Comparison of ENCODE assay signal across 1 cellular context in the genomic region with DNA sequence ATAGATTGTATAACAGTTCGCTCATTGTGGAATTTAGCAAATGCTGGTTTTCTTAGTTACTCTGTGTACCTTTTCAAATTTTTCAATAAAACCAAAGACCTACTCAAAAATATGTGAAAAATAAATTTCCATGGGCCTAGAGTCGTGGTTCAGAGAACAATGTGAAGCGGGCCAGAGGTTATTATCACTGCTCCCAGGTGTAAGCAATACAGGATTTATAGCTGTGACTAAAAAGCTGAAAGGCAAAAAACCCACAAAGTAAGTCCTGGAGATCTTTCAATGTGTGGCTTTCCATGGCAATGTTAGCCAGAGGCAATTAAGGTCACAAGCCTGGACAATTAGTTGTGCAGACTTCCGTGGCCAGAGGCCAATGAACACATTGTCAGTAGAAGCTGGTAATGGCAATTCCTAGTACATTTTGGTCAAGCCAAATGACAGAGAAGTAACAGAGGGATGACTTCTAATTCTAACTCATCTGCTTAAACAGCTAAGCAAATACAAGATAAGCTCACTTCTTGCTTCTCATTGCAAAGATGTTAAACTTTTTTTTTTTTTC.
TF ChIP-seq lines count a peak whose summit lies in the region.

No MANE protein-coding gene starts in this region.

TF ChIP-seq in HepG2, 621 proteins besides CTCF, POLR2A, EP300 and RAD21 (continued from another document):
- TF ChIP-seq, protein P1, sequence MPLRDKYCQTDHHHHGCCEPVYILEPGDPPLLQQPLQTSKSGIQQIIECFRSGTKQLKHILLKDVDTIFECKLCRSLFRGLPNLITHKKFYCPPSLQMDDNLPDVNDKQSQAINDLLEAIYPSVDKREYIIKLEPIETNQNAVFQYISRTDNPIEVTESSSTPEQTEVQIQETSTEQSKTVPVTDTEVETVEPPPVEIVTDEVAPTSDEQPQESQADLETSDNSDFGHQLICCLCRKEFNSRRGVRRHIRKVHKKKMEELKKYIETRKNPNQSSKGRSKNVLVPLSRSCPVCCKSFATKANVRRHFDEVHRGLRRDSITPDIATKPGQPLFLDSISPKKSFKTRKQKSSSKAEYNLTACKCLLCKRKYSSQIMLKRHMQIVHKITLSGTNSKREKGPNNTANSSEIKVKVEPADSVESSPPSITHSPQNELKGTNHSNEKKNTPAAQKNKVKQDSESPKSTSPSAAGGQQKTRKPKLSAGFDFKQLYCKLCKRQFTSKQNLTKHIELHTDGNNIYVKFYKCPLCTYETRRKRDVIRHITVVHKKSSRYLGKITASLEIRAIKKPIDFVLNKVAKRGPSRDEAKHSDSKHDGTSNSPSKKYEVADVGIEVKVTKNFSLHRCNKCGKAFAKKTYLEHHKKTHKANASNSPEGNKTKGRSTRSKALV (CRISPR knock-in tag; IDR thresholded peaks at IDR 0.05), result no peak
- no peak for TF ChIP-seq ARNT (IDR thresholded peaks at IDR 0.05)
- TF ChIP-seq, protein P2, sequence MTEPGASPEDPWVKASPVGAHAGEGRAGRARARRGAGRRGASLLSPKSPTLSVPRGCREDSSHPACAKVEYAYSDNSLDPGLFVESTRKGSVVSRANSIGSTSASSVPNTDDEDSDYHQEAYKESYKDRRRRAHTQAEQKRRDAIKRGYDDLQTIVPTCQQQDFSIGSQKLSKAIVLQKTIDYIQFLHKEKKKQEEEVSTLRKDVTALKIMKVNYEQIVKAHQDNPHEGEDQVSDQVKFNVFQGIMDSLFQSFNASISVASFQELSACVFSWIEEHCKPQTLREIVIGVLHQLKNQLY (CRISPR knock-in tag; IDR thresholded peaks at IDR 0.05), result no peak
- no peak for TF ChIP-seq CBX5 (CRISPR knock-in tag; IDR thresholded peaks at IDR 0.05; ENCODE audit: borderline replicate concordance)
- TF ChIP-seq ZNF605 (CRISPR knock-in tag; IDR thresholded peaks at IDR 0.05), result no peak
- no peak for TF ChIP-seq NKX3-1 (CRISPR knock-in tag; IDR thresholded peaks at IDR 0.05)
- no peak for TF ChIP-seq SP4 (CRISPR knock-in tag; IDR thresholded peaks at IDR 0.05)
- no peak for TF ChIP-seq ZNF264 (CRISPR knock-in tag; IDR thresholded peaks at IDR 0.05)
- TF ChIP-seq ZNF251 (CRISPR knock-in tag; IDR thresholded peaks at IDR 0.05), result no peak
- TF ChIP-seq ISL2 (CRISPR knock-in tag; IDR thresholded peaks at IDR 0.05), result no peak
- TF ChIP-seq TP53 (CRISPR knock-in tag; conservative IDR thresholded peaks at IDR 0.05), result no peak
- TF ChIP-seq GFI1 (CRISPR knock-in tag; IDR thresholded peaks at IDR 0.05; ENCODE audit: borderline replicate concordance), result no peak
- TF ChIP-seq RCOR2 (CRISPR knock-in tag; IDR thresholded peaks at IDR 0.05), result no peak
- no peak for TF ChIP-seq ZNF546 (CRISPR knock-in tag; conservative IDR thresholded peaks at IDR 0.05)
- TF ChIP-seq PAWR (CRISPR knock-in tag; IDR thresholded peaks at IDR 0.05; ENCODE audit: borderline replicate concordance), result no peak
TF ChIP-seq in HepG2: peak in this region for 0.
